Comparison of ENCODE assay signal across 10 cellular contexts in the genomic region with DNA sequence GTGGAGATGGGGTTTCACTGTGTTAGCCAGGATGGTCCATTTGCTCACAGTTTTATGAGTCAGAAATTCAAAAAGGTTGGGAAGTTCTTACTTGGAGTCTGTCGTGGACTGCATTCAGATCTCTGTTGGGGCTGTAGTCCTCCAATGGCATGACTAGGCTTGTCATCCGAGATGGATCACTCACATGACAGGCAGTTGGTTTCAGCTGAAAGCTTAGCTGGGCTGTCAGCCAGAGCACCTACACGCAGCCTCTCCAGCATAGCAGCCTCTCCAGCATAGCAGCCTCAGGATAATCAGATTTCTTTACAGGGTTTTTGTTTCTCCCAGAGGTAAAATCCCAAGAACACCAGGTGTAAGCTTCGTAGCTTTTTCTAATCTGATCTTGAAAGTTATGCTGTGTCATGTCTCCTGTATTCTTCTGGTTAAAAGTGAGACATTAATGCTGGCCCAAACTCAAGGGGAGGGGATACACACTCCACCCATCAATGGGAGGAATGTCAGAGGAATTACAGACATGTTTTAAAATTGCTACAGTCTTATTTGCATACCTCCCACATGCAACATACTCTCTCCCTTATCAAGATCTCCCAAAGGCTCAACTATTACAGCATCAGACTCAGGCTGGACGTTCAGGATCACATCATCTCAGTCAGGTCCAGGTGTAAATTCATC. TPM values are rescaled to one million over a fixed set of nuclear protein-coding genes. Genes with fewer than 3 reads are reported as not detected.
A peak's percentile ranks its signal among the peaks of the same experiment; 100 is the strongest.
DNase-seq lines count a peak whose midpoint lies in the region; ATAC-seq and TF ChIP-seq lines count a peak whose summit lies in the region.
"Had no signal": no experiment of that assay in that cellular context is flagged by ENCODE, and none has a peak within 500 bp of the region (broad histone marks: within the 10 kb centered on the region; RNA-seq: fewer than 3 reads in every experiment).

No MANE protein-coding gene starts in this region.

- TF ChIP-seq CTCF in PC-3 (conservative IDR thresholded peaks at IDR 0.05; ENCODE audit: low read depth, low read length): no peak
- TF ChIP-seq CTCF in fibroblast of the aortic adventitia (IDR thresholded peaks at IDR 0.05; ENCODE audit: insufficient read depth, low read length): no peak
- no peak for TF ChIP-seq CTCF in thyroid gland (IDR thresholded peaks at IDR 0.05)

- H3K4me2 ChIP-seq in PC-3 (ENCODE audit: low read length): peak overlapping the region; percentile 50

- H3K27ac ChIP-seq in PC-3 (ENCODE audit: low read length) (peak overlapping the region; percentile 75), thyroid gland (no peak overlapping the region)
- H3K27ac ChIP-seq: SJSA1 had no signal

- no peaks in the 10 kb centered on the region for H4K20me1 ChIP-seq in PC-3 (ENCODE audit: low read length)

- BruUV-seq in PC-3 (replicated peaks; lab: Mats Ljungman, UMichigan): TSS peak; percentile 80

- intact Hi-C loops in PC-3 (cut with micrococcal nuclease) (no loop called here), thyroid gland (cut with DNase I) (no loop called here)

- H3K36me3 Mint-ChIP-seq in activated T-cell treated with anti-CD3 and anti-CD28 coated beads, Interleukin-2, amount 50 U/mL, for 72 hours (ENCODE audit: insufficient read depth in 2 of 2): no peaks in the 10 kb centered on the region

- no peaks in the 10 kb centered on the region for H3F3A ChIP-seq in PC-3 (ENCODE audit: low read length, unreplicated experiment)

- H3K9ac ChIP-seq in PC-3 (ENCODE audit: low read length): no peak overlapping the region; the same call in 1 of the 2 replicates

- no peak overlapping the region for H3K4me3 Mint-ChIP-seq in activated T-cell treated with anti-CD3 and anti-CD28 coated beads, Interleukin-2, amount 50 U/mL, for 72 hours

- no peaks in the 10 kb centered on the region for H3K79me2 ChIP-seq in PC-3 (ENCODE audit: low read length)

- no peaks in the 10 kb centered on the region for H3K4me1 Mint-ChIP-seq in activated T-cell treated with anti-CD3 and anti-CD28 coated beads, Interleukin-2, amount 50 U/mL, for 72 hours (ENCODE audit: low read depth)

- peaks cover 3 to 4% of the 10 kb centered on the region in 2 donors for H3K9me3 Mint-ChIP-seq in activated T-cell treated with anti-CD3 and anti-CD28 coated beads, Interleukin-2, amount 50 U/mL, for 72 hours

- H3K9me3 ChIP-seq in PC-3 (ENCODE audit: low read length) (no peaks in the 10 kb centered on the region), thyroid gland (no peaks in the 10 kb centered on the region)
- H3K9me3 ChIP-seq: HAP-1, SJSA1 had no signal

- POLR2A ChIA-PET in PC-3 (lab: Charles Lee; ENCODE audit: unreplicated experiment): no interaction called here

- no peak overlapping the region for H3K4me3 ChIP-seq in PC-3 (ENCODE audit: low read length)
- no peak overlapping the region for H3K4me3 ChIP-seq in fibroblast of the aortic adventitia (ENCODE audit: low read depth, low read length)
- H3K4me3 ChIP-seq in thyroid gland (replicated peaks in 1 of 3): no peak overlapping the region
- H3K4me3 ChIP-seq in H7 (ENCODE audit: insufficient read depth, low read depth, low read length): no peak overlapping the region
- H3K4me3 ChIP-seq: HAP-1, SJSA1 had no signal

- CTCF ChIA-PET in PC-3 (lab: Charles Lee): no interaction called here

- H3K36me3 ChIP-seq in PC-3 (ENCODE audit: low read depth, low read length) (no peaks in the 10 kb centered on the region), thyroid gland (no peaks in the 10 kb centered on the region), H7 (replicated peaks; ENCODE audit: control insufficient read depth, insufficient read depth, low read length) (no peaks in the 10 kb centered on the region)
- H3K36me3 ChIP-seq: HAP-1, SJSA1 had no signal

- ATAC-seq in PC-3: peak; percentile 92
- no peak for ATAC-seq in activated T-cell treated with anti-CD3 and anti-CD28 coated beads, Interleukin-2, amount 50 U/mL, for 72 hours (replicated peaks in 1 of 2)

- TF ChIP-seq POLR2A in thyroid gland (IDR thresholded peaks at IDR 0.05): no peak

- no peaks in the 10 kb centered on the region for H3K9me2 ChIP-seq in PC-3 (replicated peaks; ENCODE audit: low read length)

- peak overlapping the region; percentile 33; the same call in 1 of the 2 replicates for H2AFZ ChIP-seq in PC-3 (ENCODE audit: low read length)

- 33 to 42% methylated on average over 5 of the region's 5 CpGs for WGBS in thyroid gland, 2 donors

- peaks cover 7% of the 10 kb centered on the region for H3K27me3 Mint-ChIP-seq in activated T-cell treated with anti-CD3 and anti-CD28 coated beads, Interleukin-2, amount 50 U/mL, for 72 hours (ENCODE audit: low read depth)

- DNase-seq in NCI-H1436 (lab: John Stamatoyannopoulos, UW) (peak; percentile 5), NCI-H1436 treated with DMSO at 0.1 percent for 48 hours (lab: John Stamatoyannopoulos, UW) (no peak), PC-3 (peak; percentile 64), fibroblast of the aortic adventitia (ENCODE audit: low read depth) (peak; percentile 84), thyroid gland (peak; percentile 64 to 77), NCI-H2227 treated with DMSO at 0.1 percent for 48 hours (lab: John Stamatoyannopoulos, UW) (no peak), H7 (no peak)
- no peak for DNase-seq in activated T-cell treated with anti-CD3 and anti-CD28 coated beads, Interleukin-2, amount 50 U/mL, for 72 hours

- H3K27me3 ChIP-seq in PC-3 (ENCODE audit: low read length) (no peaks in the 10 kb centered on the region), thyroid gland (no peaks in the 10 kb centered on the region), H7 (ENCODE audit: control insufficient read depth, insufficient read depth, low read length) (no peaks in the 10 kb centered on the region)
- H3K27me3 ChIP-seq: SJSA1 had no signal

- H3K4me1 ChIP-seq in PC-3 (ENCODE audit: insufficient read depth, low read length): peaks cover 18% of the 10 kb centered on the region; the same call in 1 of the 2 replicates
- no peaks in the 10 kb centered on the region for H3K4me1 ChIP-seq in thyroid gland
- H3K4me1 ChIP-seq: HAP-1 had no signal

- H3K27ac Mint-ChIP-seq in activated T-cell treated with anti-CD3 and anti-CD28 coated beads, Interleukin-2, amount 50 U/mL, for 72 hours: no peak overlapping the region

RNA-seq across cellular contexts. Expression of gene SOD3, which starts 31.6 kb away (rescaled TPM):
- total RNA-seq in PC-3 (2014; rRNA removed) (10.7 and 16.4 TPM in 2 replicates), fibroblast of the aortic adventitia (ENCODE audit: low replicate concordance) (65.3 and 75.2 TPM in 2 replicates), thyroid gland (100 to 1,000 TPM; 140 to 215 (median 162) TPM)
- total RNA-seq in activated T-cell treated with anti-CD3 and anti-CD28 coated beads, Interleukin-2, amount 50 U/mL, for 72 hours: not detected
- 0.07 and 1.3 TPM in 2 replicates for total RNA-seq in H7 (2014; rRNA removed; shearing (Covaris generic))

Comparison
In these comparisons a context has a peak if more than half of its experiments do, and no peak if none do; other contexts are left out.
1. DNase-seq: peak in NCI-H1436 (single experiment), PC-3 (single experiment), fibroblast of the aortic adventitia (single experiment) and thyroid gland (2 of 2); none in NCI-H1436 treated with DMSO at 0.1 percent for 48 hours (single experiment), activated T-cell treated with anti-CD3 and anti-CD28 coated beads, Interleukin-2, amount 50 U/mL, for 72 hours (0 of 2), NCI-H2227 treated with DMSO at 0.1 percent for 48 hours (single experiment) and H7 (single experiment).